ENCODE assay signal across 32 cellular contexts in the genomic region with DNA sequence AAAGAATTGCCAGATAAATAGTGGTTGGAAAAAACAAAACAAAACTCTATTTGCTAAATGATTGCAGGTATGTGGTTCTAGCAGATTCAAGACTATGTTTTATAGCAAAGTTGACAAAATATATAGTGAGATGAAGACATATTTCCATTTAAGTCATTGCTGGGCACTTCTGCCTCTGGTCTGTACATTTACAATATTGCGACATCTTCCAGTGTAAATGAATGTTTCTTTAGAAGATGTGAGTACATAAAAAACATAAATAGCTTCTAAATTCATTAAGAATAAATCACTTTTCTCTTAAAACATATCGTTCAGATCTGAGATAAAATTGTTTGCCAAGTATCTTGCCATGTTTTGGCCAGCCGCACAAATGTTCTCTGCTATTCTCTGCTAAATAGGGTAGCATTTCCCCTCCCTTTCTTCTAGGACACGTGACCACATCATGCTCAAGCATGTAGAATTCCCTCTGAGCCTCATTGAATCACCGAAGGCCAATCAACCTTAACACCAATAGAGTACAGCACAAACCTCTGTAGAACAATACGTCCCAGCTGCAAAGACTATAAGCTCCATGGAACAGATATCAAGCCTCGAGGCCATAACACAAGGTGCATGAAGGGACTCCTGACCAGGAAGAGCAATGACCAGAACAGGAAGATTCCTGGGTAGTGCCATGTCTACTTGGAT.
"Had no signal": no experiment of that assay in that cellular context is flagged by ENCODE, and none has a peak within 500 bp of the region (broad histone marks: within the 10 kb centered on the region; RNA-seq: fewer than 3 reads in every experiment).

No MANE protein-coding gene starts in this region.

- H3K27me3 Mint-ChIP-seq: dendritic cell treated with granulocyte-macrophage colony-stimulating factor and Interleukin-4, amounts not matched to agents 40 ng/mL and 50 ng/mL, for 4 days; stimulated activated memory B cell treated with anti-CD40 and anti-IgM and Interleukin-4, amounts not matched to agents 10 μg/mL and 1 μg/mL and 100 μg/mL, for 72 hours had no signal

- H3K4me1 Mint-ChIP-seq: endodermal cell; naive B cell; stimulated activated memory B cell treated with anti-CD40 and anti-IgM and Interleukin-4, amounts not matched to agents 10 μg/mL and 1 μg/mL and 100 μg/mL, for 72 hours had no signal

- H3K27me3 ChIP-seq: brain microvascular endothelial cell, gastrocnemius medialis, uterus had no signal

- H3K4me3 Mint-ChIP-seq: activated CD4-positive, alpha-beta memory T cell treated with anti-CD3 and anti-CD28 coated beads for 36 hours; activated CD4-positive, alpha-beta T cell treated with anti-CD3 and anti-CD28 coated beads, Interleukin-2, amount 10 ng/mL, durations not matched to agents 24 days and 14 days; activated naive CD4-positive, alpha-beta T cell treated with anti-CD3 and anti-CD28 coated beads, Interleukin-2, amount 10 ng/mL, durations not matched to agents 7 days and 5 days; activated naive CD8-positive, alpha-beta T cell treated with anti-CD3 and anti-CD28 coated beads, Interleukin-2, amount 10 ng/mL, durations not matched to agents 7 days and 5 days; dendritic cell treated with granulocyte-macrophage colony-stimulating factor and Interleukin-4, amounts not matched to agents 40 ng/mL and 50 ng/mL, for 4 days; endodermal cell; naive B cell; nephron progenitor cell; stimulated activated memory B cell treated with anti-CD40 and anti-IgM and Interleukin-4, amounts not matched to agents 10 μg/mL and 1 μg/mL and 100 μg/mL, for 72 hours; stimulated activated naive CD8-positive, alpha-beta T cell treated with anti-CD3 and anti-CD28 coated beads, Interleukin-15, amount 100 ng/mL, for 72 hours; type B pancreatic cell had no signal

- ATAC-seq: gastrocnemius medialis; left cardiac atrium; left ventricle myocardium superior; stimulated activated memory B cell treated with anti-CD40 and anti-IgM and Interleukin-4, amounts not matched to agents 10 μg/mL and 1 μg/mL and 100 μg/mL, for 72 hours; stimulated activated naive CD8-positive, alpha-beta T cell treated with anti-CD3 and anti-CD28 coated beads, Interleukin-15, amount 100 ng/mL, for 72 hours had no signal

- H3K9me3 ChIP-seq: gastrocnemius medialis, neutrophil, uterus had no signal

- H3K4me1 ChIP-seq: gastrocnemius medialis, uterus had no signal

- H3K36me3 ChIP-seq: brain microvascular endothelial cell, gastrocnemius medialis, neutrophil, uterus had no signal

- H3K4me3 ChIP-seq: gastrocnemius medialis, smooth muscle cell, uterus had no signal

- H3K27ac ChIP-seq: brain microvascular endothelial cell, gastrocnemius medialis, neutrophil, uterus, VCaP had no signal

- DNase-seq: activated CD4-positive, alpha-beta memory T cell treated with anti-CD3 and anti-CD28 coated beads for 36 hours; activated CD4-positive, alpha-beta T cell treated with anti-CD3 and anti-CD28 coated beads, Interleukin-2, amount 10 ng/mL, durations not matched to agents 24 days and 14 days; activated CD8-positive, alpha-beta memory T cell treated with anti-CD3 and anti-CD28 coated beads, Interleukin-2, amount 50 U/mL, for 4 hours; activated gamma-delta T cell; activated naive CD4-positive, alpha-beta T cell treated with anti-CD3 and anti-CD28 coated beads, Interleukin-2, amount 10 ng/mL, durations not matched to agents 7 days and 5 days; activated naive CD8-positive, alpha-beta T cell treated with anti-CD3 and anti-CD28 coated beads, Interleukin-2, amount 10 ng/mL, durations not matched to agents 7 days and 5 days; activated T-cell treated with anti-CD3 and anti-CD28 coated beads, Interleukin-2, amount 50 U/mL, for 1 hour; amniotic stem cell; brain microvascular endothelial cell; central memory CD4-positive, alpha-beta T cell; endodermal cell; gastrocnemius medialis; glutamatergic neuron; islet precursor cell; left cardiac atrium; left ventricle myocardium superior; naive B cell; nephron progenitor cell; stimulated activated CD4-positive, alpha-beta T cell treated with anti-CD3 and anti-CD28 coated beads, Interleukin-1b, Interleukin-23, amount 100 ng/mL, for 48 hours; stimulated activated CD4-positive, alpha-beta T cell treated with anti-CD3 and anti-CD28 coated beads, Interleukin-4, amount 100 ng/mL, for 4 hours; stimulated activated CD8-positive, alpha-beta memory T cell treated with anti-CD3 and anti-CD28 coated beads, Interleukin-4, amount 100 ng/mL, for 48 hours; stimulated activated naive CD8-positive, alpha-beta T cell treated with anti-CD3 and anti-CD28 coated beads, Interleukin-15, amount 100 ng/mL, for 72 hours; substantia nigra; T-helper 9 cell; uterus had no signal

- H3K36me3 Mint-ChIP-seq: activated CD4-positive, alpha-beta memory T cell treated with anti-CD3 and anti-CD28 coated beads for 36 hours; activated naive CD4-positive, alpha-beta T cell treated with anti-CD3 and anti-CD28 coated beads, Interleukin-2, amount 10 ng/mL, durations not matched to agents 7 days and 5 days; activated naive CD8-positive, alpha-beta T cell treated with anti-CD3 and anti-CD28 coated beads, Interleukin-2, amount 10 ng/mL, durations not matched to agents 7 days and 5 days; naive B cell; stimulated activated memory B cell treated with anti-CD40 and anti-IgM and Interleukin-4, amounts not matched to agents 10 μg/mL and 1 μg/mL and 100 μg/mL, for 72 hours; type B pancreatic cell had no signal

- H3K27ac Mint-ChIP-seq: activated CD4-positive, alpha-beta memory T cell treated with anti-CD3 and anti-CD28 coated beads for 36 hours; activated CD4-positive, alpha-beta T cell treated with anti-CD3 and anti-CD28 coated beads, Interleukin-2, amount 10 ng/mL, durations not matched to agents 24 days and 14 days; activated naive CD4-positive, alpha-beta T cell treated with anti-CD3 and anti-CD28 coated beads, Interleukin-2, amount 10 ng/mL, durations not matched to agents 7 days and 5 days; activated naive CD8-positive, alpha-beta T cell treated with anti-CD3 and anti-CD28 coated beads, Interleukin-2, amount 10 ng/mL, durations not matched to agents 7 days and 5 days; dendritic cell treated with granulocyte-macrophage colony-stimulating factor and Interleukin-4, amounts not matched to agents 40 ng/mL and 50 ng/mL, for 4 days; endodermal cell; naive B cell; nephron progenitor cell; progenitor cell of endocrine pancreas; stimulated activated memory B cell treated with anti-CD40 and anti-IgM and Interleukin-4, amounts not matched to agents 10 μg/mL and 1 μg/mL and 100 μg/mL, for 72 hours; stimulated activated naive CD8-positive, alpha-beta T cell treated with anti-CD3 and anti-CD28 coated beads, Interleukin-15, amount 100 ng/mL, for 72 hours; type B pancreatic cell had no signal

- H3K9me3 Mint-ChIP-seq: activated CD4-positive, alpha-beta memory T cell treated with anti-CD3 and anti-CD28 coated beads for 36 hours; activated CD4-positive, alpha-beta T cell treated with anti-CD3 and anti-CD28 coated beads, Interleukin-2, amount 10 ng/mL, durations not matched to agents 24 days and 14 days; activated naive CD4-positive, alpha-beta T cell treated with anti-CD3 and anti-CD28 coated beads, Interleukin-2, amount 10 ng/mL, durations not matched to agents 7 days and 5 days; activated naive CD8-positive, alpha-beta T cell treated with anti-CD3 and anti-CD28 coated beads, Interleukin-2, amount 10 ng/mL, durations not matched to agents 7 days and 5 days; dendritic cell treated with granulocyte-macrophage colony-stimulating factor and Interleukin-4, amounts not matched to agents 40 ng/mL and 50 ng/mL, for 4 days; endodermal cell; nephron progenitor cell; stimulated activated naive CD8-positive, alpha-beta T cell treated with anti-CD3 and anti-CD28 coated beads, Interleukin-15, amount 100 ng/mL, for 72 hours had no signal
